ENCODE assay signal across 9 cellular contexts in the genomic region with DNA sequence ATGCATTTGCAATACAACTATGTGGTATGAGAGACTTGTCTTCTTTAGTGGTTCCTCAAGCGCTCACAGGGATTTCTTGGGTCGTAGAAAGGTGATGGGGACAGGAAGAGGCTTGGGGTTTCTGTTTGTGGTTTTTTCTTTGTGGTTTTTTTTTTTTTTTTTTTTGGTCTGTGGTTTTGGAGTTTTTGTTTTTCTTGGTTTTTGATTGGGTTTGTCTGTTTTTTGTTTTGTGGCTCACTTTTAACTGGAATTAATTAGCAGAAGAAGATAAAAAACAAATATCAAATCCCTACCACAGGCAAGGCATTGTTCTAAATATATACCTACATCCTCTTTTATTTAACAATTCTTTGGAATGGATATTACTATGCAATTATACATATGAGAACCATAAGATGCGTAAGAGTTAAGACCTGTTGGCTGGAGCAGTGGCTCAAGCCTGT. TPM values are rescaled to one million over a fixed set of nuclear protein-coding genes. Genes with fewer than 3 reads are reported as not detected.
DNase-seq lines count a peak whose midpoint lies in the region; ATAC-seq, FAIRE-seq and TF ChIP-seq lines count a peak whose summit lies in the region.
"Had no signal": no experiment of that assay in that cellular context is flagged by ENCODE, and none has a peak within 500 bp of the region (broad histone marks: within the 10 kb centered on the region; RNA-seq: fewer than 3 reads in every experiment).

No MANE protein-coding gene starts in this region.

- H3K9me3 ChIP-seq in T-helper 17 cell (ENCODE audit: control insufficient read depth, low read length, poor library complexity, severe bottlenecking) (no peaks in the 10 kb centered on the region), HepG2 (ENCODE audit: low read length) (no peaks in the 10 kb centered on the region)

- H3K4me3 Mint-ChIP-seq in T-helper 17 cell: peak overlapping the region; percentile 61

- H3K27me3 Mint-ChIP-seq in T-helper 17 cell: peaks cover 36% of the 10 kb centered on the region

- WGBS in HepG2 (ENCODE audit: low lambda C conversion rate): 100% methylated on average over 3 of the region's 3 CpGs

- DNase-seq in Daoy (ENCODE audit: low read depth) (peak; percentile 49), T-helper 17 cell (peak in 1 of 3 donors; percentile 18), glomerular visceral epithelial cell (ENCODE audit: extremely low spot score) (peak; percentile 70), HepG2 (ENCODE audit: low spot score) (no peak), middle frontal gyrus (ENCODE audit: extremely low spot score, low spot score) (no peak), NCI-H1092 (lab: John Stamatoyannopoulos, UW) (no peak)

- no TSS peak for BruUV-seq in HepG2 (replicated peaks; lab: Mats Ljungman, UMichigan)

- peaks cover 47% of the 10 kb centered on the region for H3K79me2 ChIP-seq in HepG2 (ENCODE audit: insufficient read depth, low read length)

- in situ Hi-C loops in HepG2 (cut with HindIII; ENCODE audit: extremely low pct_ligation_motif_present, low pct_unique_long_range_greater_than_20kb): no loop called here

- peak; percentile 61 for ATAC-seq in HG02642 (IDR thresholded peaks at IDR 0.05; ENCODE audit: poor library complexity, unreplicated experiment)
- ATAC-seq in T-helper 17 cell: peak; percentile 99
- no peak for ATAC-seq in HepG2
- ATAC-seq in GM18511 (IDR thresholded peaks at IDR 0.05; ENCODE audit: unreplicated experiment): no peak

- peak overlapping the region; percentile 89 for H3K27ac Mint-ChIP-seq in T-helper 17 cell

- TF ChIP-seq POLR2A in HepG2 (IDR thresholded peaks at IDR 0.05; ENCODE audit: insufficient read depth in 1 of 2, low read depth in 2 of 2, low read length in 2 of 2): no peak

- H3K9ac ChIP-seq in HepG2 (ENCODE audit: insufficient read depth, low read depth, low read length): no peak overlapping the region

- TF ChIP-seq RAD21 in HepG2 (CRISPR knock-in tag; IDR thresholded peaks at IDR 0.05): no peak

- TF ChIP-seq CTCF in HepG2 (CRISPR knock-in tag; IDR thresholded peaks at IDR 0.05): no peak

- H3K4me1 ChIP-seq in HepG2 (ENCODE audit: insufficient read depth, low read length): peaks cover 8% of the 10 kb centered on the region

- H3K4me3 ChIP-seq in HepG2 (replicated peaks in 1 of 3; ENCODE audit: insufficient read depth in 1 of 3, low read depth in 2 of 3, low read length in 3 of 3): no peak overlapping the region
- H3K4me3 ChIP-seq: skin epidermis had no signal

- no peaks in the 10 kb centered on the region for H3K27me3 ChIP-seq in HepG2 (ENCODE audit: control insufficient read depth in 1 of 2, insufficient read depth in 2 of 2, low read length in 2 of 2)

- H3K4me1 Mint-ChIP-seq in T-helper 17 cell: peaks cover 14% of the 10 kb centered on the region

- CTCF ChIA-PET in HepG2 (lab: Yijun Ruan, JAX; ENCODE audit: low intra/inter-chr PET ratio, low total read pairs): no interaction called here

- H2AFZ ChIP-seq in HepG2 (ENCODE audit: low read length): no peak overlapping the region

- no peaks in the 10 kb centered on the region for H3K36me3 Mint-ChIP-seq in T-helper 17 cell (ENCODE audit: low read depth)

- no peak overlapping the region for H3K4me2 ChIP-seq in HepG2 (ENCODE audit: low read depth, low read length)

- H3K36me3 ChIP-seq in HepG2 (replicated peaks in 1 of 2; ENCODE audit: control insufficient read depth in 1 of 2, insufficient read depth in 2 of 2, low read length in 2 of 2): no peaks in the 10 kb centered on the region

- H4K20me1 ChIP-seq in HepG2 (ENCODE audit: insufficient read depth, low read length): no peaks in the 10 kb centered on the region

- intact Hi-C loops in HepG2 (cut with micrococcal nuclease; ENCODE audit: unreplicated experiment): no loop called here

- no peak for FAIRE-seq in HepG2 (lab: Jason Lieb, UNC)

- POLR2A ChIA-PET in HepG2 (lab: Yijun Ruan, JAX): no interaction called here

- no peak overlapping the region for H3K27ac ChIP-seq in HepG2 (ENCODE audit: extremely low read length, insufficient read depth, low read length)
- H3K27ac ChIP-seq: skin epidermis had no signal

- TF ChIP-seq EP300 in HepG2 (IDR thresholded peaks at IDR 0.05; ENCODE audit: low read depth in 2 of 2, low read length in 2 of 2): no peak
- no peak for TF ChIP-seq EP300 in HepG2 (CRISPR knock-in tag; IDR thresholded peaks at IDR 0.05; ENCODE audit: borderline replicate concordance)

TF ChIP-seq in HepG2, 621 proteins besides CTCF, POLR2A, EP300 and RAD21:
- no peak for TF ChIP-seq ZNF543 (CRISPR knock-in tag; IDR thresholded peaks at IDR 0.05)
- TF ChIP-seq XBP1 (CRISPR knock-in tag; IDR thresholded peaks at IDR 0.05): no peak
- TF ChIP-seq, protein P1, sequence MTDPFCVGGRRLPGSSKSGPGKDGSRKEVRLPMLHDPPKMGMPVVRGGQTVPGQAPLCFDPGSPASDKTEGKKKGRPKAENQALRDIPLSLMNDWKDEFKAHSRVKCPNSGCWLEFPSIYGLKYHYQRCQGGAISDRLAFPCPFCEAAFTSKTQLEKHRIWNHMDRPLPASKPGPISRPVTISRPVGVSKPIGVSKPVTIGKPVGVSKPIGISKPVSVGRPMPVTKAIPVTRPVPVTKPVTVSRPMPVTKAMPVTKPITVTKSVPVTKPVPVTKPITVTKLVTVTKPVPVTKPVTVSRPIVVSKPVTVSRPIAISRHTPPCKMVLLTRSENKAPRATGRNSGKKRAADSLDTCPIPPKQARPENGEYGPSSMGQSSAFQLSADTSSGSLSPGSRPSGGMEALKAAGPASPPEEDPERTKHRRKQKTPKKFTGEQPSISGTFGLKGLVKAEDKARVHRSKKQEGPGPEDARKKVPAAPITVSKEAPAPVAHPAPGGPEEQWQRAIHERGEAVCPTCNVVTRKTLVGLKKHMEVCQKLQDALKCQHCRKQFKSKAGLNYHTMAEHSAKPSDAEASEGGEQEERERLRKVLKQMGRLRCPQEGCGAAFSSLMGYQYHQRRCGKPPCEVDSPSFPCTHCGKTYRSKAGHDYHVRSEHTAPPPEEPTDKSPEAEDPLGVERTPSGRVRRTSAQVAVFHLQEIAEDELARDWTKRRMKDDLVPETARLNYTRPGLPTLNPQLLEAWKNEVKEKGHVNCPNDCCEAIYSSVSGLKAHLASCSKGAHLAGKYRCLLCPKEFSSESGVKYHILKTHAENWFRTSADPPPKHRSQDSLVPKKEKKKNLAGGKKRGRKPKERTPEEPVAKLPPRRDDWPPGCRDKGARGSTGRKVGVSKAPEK (CRISPR knock-in tag; IDR thresholded peaks at IDR 0.05; ENCODE audit: borderline replicate concordance): no peak
TF ChIP-seq in HepG2: peak in this region for 0.

RNA-seq across cellular contexts. Expression of gene TTC28, which starts 5.5 kb away (rescaled TPM):
- total RNA-seq in Daoy (2014; rRNA removed; shearing (Covaris generic)): 7.1 and 21.0 TPM in 2 replicates
- total RNA-seq in T-helper 17 cell: 1 to 10 TPM in 1 of 2 donors, under 1 TPM in 1; 0.40 to 1.9 TPM
- 13.1 and 16.4 TPM in 2 replicates for total RNA-seq in HepG2 (2016; rRNA removed; fragmentation: Illumina TruSeq; extraction: Trizol)
- 31.5 and 32.2 TPM in 2 replicates for total RNA-seq in HepG2 (2016; cell fraction: cytosol; rRNA removed; fragmentation: Illumina TruSeq; extraction: Trizol; ENCODE audit: low read depth)
- total RNA-seq in HepG2 (2016; cell fraction: insoluble cytoplasmic fraction; rRNA removed; fragmentation: Illumina TruSeq; extraction: Trizol): 11.7 and 12.7 TPM in 2 replicates
- 7.8 and 12.4 TPM in 2 replicates for total RNA-seq in HepG2 (2016; cell fraction: membrane; rRNA removed; fragmentation: Illumina TruSeq; extraction: Trizol)
- total RNA-seq in HepG2 (2016; cell fraction: nucleus; rRNA removed; fragmentation: Illumina TruSeq; extraction: Trizol): 34.8 and 47.8 TPM in 2 replicates
- 4.2 and 4.5 TPM in 2 replicates for polyA plus RNA-seq in HepG2 (2011; rRNA removed)
- 2.2 and 2.7 TPM in 2 replicates for polyA plus RNA-seq in HepG2 (2011; cell fraction: cytosol; rRNA removed)
- polyA plus RNA-seq in HepG2 (2011; cell fraction: nucleus; rRNA removed): 20.3 and 20.6 TPM in 2 replicates
- polyA plus RNA-seq in HepG2 (2012): 7.4 and 7.5 TPM in 2 replicates
- polyA plus RNA-seq in HepG2 (2016; cell fraction: cytosol; fragmentation: Illumina TruSeq; extraction: Trizol; ENCODE audit: low read depth): 0.33 and 0.67 TPM in 2 replicates
- polyA plus RNA-seq in HepG2 (2016; cell fraction: insoluble cytoplasmic fraction; fragmentation: Illumina TruSeq; extraction: Trizol; ENCODE audit: low read depth): 4.1 and 4.8 TPM in 2 replicates
- polyA plus RNA-seq in HepG2 (2016; cell fraction: membrane; fragmentation: Illumina TruSeq; extraction: Trizol; ENCODE audit: low read depth): 0.81 and 0.99 TPM in 2 replicates
- 8.8 and 13.0 TPM in 2 replicates for polyA plus RNA-seq in HepG2 (2016; cell fraction: nucleus; fragmentation: Illumina TruSeq; extraction: Trizol; ENCODE audit: insufficient read depth, low read depth)
- polyA minus RNA-seq in HepG2 (2011; rRNA and poly(A)+ RNA removed; ENCODE audit: low replicate concordance): 18.9 and 19.2 TPM in 2 replicates
- 6.9 and 9.4 TPM in 2 replicates for polyA minus RNA-seq in HepG2 (2011; cell fraction: cytosol; rRNA and poly(A)+ RNA removed)
- 77.6 and 87.9 TPM in 2 replicates for polyA minus RNA-seq in HepG2 (2011; cell fraction: nucleus; rRNA and poly(A)+ RNA removed)

Comparison
In these comparisons a context has a peak if more than half of its experiments do, and no peak if none do; other contexts are left out.
1. DNase-seq: peak in Daoy (single experiment) and glomerular visceral epithelial cell (single experiment); none in HepG2 (single experiment), middle frontal gyrus (single experiment) and NCI-H1092 (single experiment).
2. ATAC-seq: peak in HG02642 (single experiment) and T-helper 17 cell (single experiment); none in HepG2 (single experiment) and GM18511 (single experiment).